Comparison of ENCODE assay signal across 16 cellular contexts in genomic region chr17:43465049-43465448, GRCh38. TPM values are rescaled to one million over a fixed set of nuclear protein-coding genes. Genes with fewer than 3 reads are reported as not detected.
DNase-seq lines count a peak whose midpoint lies in the region; ATAC-seq, FAIRE-seq and TF ChIP-seq lines count a peak whose summit lies in the region.
"Had no signal": no experiment of that assay in that cellular context is flagged by ENCODE, and none has a peak within 500 bp of the region (broad histone marks: within the 10 kb centered on the region; RNA-seq: fewer than 3 reads in every experiment).

No MANE protein-coding gene starts in this region.

- H3K4me1 ChIP-seq in mesendoderm (ENCODE audit: control insufficient read depth, low read depth, low read length) (peaks cover 4% of the 10 kb centered on the region), suprapubic skin (peaks cover 42% of the 10 kb centered on the region)

- no peak overlapping the region for H2BK15ac ChIP-seq in mesendoderm (replicated peaks; ENCODE audit: low read depth)

- H3K9ac ChIP-seq in mesendoderm (ENCODE audit: low read length): no peak overlapping the region
- H3K9ac ChIP-seq: BLaER1 treated with 17β-estradiol and CSF1 and Interleukin-3, amounts not matched to agents 10 nM and 100 nM had no signal

- no peaks in the 10 kb centered on the region for H3K79me1 ChIP-seq in mesendoderm (ENCODE audit: low read length)

- no peak for TF ChIP-seq POLR2A in suprapubic skin (IDR thresholded peaks at IDR 0.05)

- no peak overlapping the region for H3K4ac ChIP-seq in mesendoderm (ENCODE audit: low read depth, low read length)

- no peaks in the 10 kb centered on the region for H3K36me3 ChIP-seq in mesendoderm (ENCODE audit: control insufficient read depth, insufficient read depth, low read length)
- H3K36me3 ChIP-seq in suprapubic skin: no peaks in the 10 kb centered on the region
- H3K36me3 ChIP-seq: BLaER1 treated with 17β-estradiol and CSF1 and Interleukin-3, amounts not matched to agents 10 nM and 100 nM had no signal

- no peak overlapping the region for H3K4me2 ChIP-seq in mesendoderm (ENCODE audit: low read length)
- H3K4me2 ChIP-seq: GM23338 had no signal

- H3K27ac ChIP-seq in RWPE1 (peak overlapping the region; percentile 97), epithelial cell of prostate (peak overlapping the region; percentile 4), mesendoderm (ENCODE audit: low read depth, low read length) (no peak overlapping the region), suprapubic skin (no peak overlapping the region)
- H3K27ac ChIP-seq: BLaER1 treated with 17β-estradiol and CSF1 and Interleukin-3, amounts not matched to agents 10 nM and 100 nM had no signal

- CTCF ChIA-PET in RWPE1 (lab: Yijun Ruan, JAX): interaction anchor here (0.7 kb wide), 1 partner anchor 44 kb away, joined by 5 read pairs; no protein-coding TSS in a partner anchor

- no peak for TF ChIP-seq EP300 in suprapubic skin (IDR thresholded peaks at IDR 0.05)

- no peak for ATAC-seq in left cardiac atrium
- ATAC-seq: GM23338 had no signal

- no peak overlapping the region for H2BK5ac ChIP-seq in mesendoderm (ENCODE audit: low read length)

- H3K79me2 ChIP-seq in mesendoderm (ENCODE audit: control insufficient read depth, insufficient read depth, low read length): no peaks in the 10 kb centered on the region

- H3K9me3 ChIP-seq in suprapubic skin: no peaks in the 10 kb centered on the region
- H3K9me3 ChIP-seq: BLaER1 treated with 17β-estradiol and CSF1 and Interleukin-3, amounts not matched to agents 10 nM and 100 nM had no signal

- no peak overlapping the region for H3K18ac ChIP-seq in mesendoderm (ENCODE audit: low read length)

- TF ChIP-seq CTCF in D721Med (IDR thresholded peaks at IDR 0.05; ENCODE audit: insufficient read depth, missing control alignments): no peak
- TF ChIP-seq CTCF in RWPE1 (conservative IDR thresholded peaks at IDR 0.05; ENCODE audit: low read depth): no peak
- no peak for TF ChIP-seq CTCF in suprapubic skin (IDR thresholded peaks at IDR 0.05)

- WGBS in mesendoderm (ENCODE audit: extremely low coverage, insufficient coverage, low lambda C conversion rate): no CpG with 5 or more reads among the region's 9 CpGs
- WGBS in suprapubic skin: 84% methylated on average over 9 of the region's 9 CpGs

- H4K5ac ChIP-seq in mesendoderm (ENCODE audit: low read length): no peak overlapping the region

- no peak overlapping the region for H3K56ac ChIP-seq in mesendoderm (ENCODE audit: low read length)

- intact Hi-C loops in left cardiac atrium (cut with DNase I): no loop called here

- POLR2A ChIA-PET in RWPE1 (lab: Yijun Ruan, JAX; ENCODE audit: low non-redundant PET): no interaction called here

- no peak overlapping the region for H4K8ac ChIP-seq in mesendoderm (ENCODE audit: low read depth, low read length)

- no peak overlapping the region for H2AK5ac ChIP-seq in mesendoderm (ENCODE audit: low read length)

- FAIRE-seq in D721Med (lab: Jason Lieb, UNC): no peak
- FAIRE-seq: GM12892 had no signal

- no peak overlapping the region for H2BK120ac ChIP-seq in mesendoderm (ENCODE audit: low read depth, low read length)

- H3K4me3 ChIP-seq in mesendoderm (ENCODE audit: low read length) (no peak overlapping the region), suprapubic skin (no peak overlapping the region)
- H3K4me3 ChIP-seq: BLaER1 treated with 17β-estradiol and CSF1 and Interleukin-3, amounts not matched to agents 10 nM and 100 nM; GM23338 had no signal

- H3K27me3 ChIP-seq in mesendoderm (ENCODE audit: insufficient read depth, low read length, poor library complexity) (no peaks in the 10 kb centered on the region), suprapubic skin (no peaks in the 10 kb centered on the region)
- H3K27me3 ChIP-seq: BLaER1 treated with 17β-estradiol and CSF1 and Interleukin-3, amounts not matched to agents 10 nM and 100 nM had no signal

- peak; percentile 52 for DNase-seq in D721Med (ENCODE audit: insufficient read length, low spot score)
- no peak for DNase-seq in RWPE1 (ENCODE audit: low spot score)
- DNase-seq in epithelial cell of prostate (ENCODE audit: low read depth, low spot score): no peak
- peak; percentile 81 for DNase-seq in mesendoderm
- DNase-seq in left cardiac atrium: no peak
- no peak for DNase-seq in suprapubic skin (ENCODE audit: low spot score in 2 of 2)
- DNase-seq in ecto neural progenitor cell (ENCODE audit: low spot score): no peak
- DNase-seq: ACHN; CD4-positive, CD25-positive, alpha-beta regulatory T cell; DMS153; DND-41; GDM1; H7 had no signal

- no peak overlapping the region for H3K23ac ChIP-seq in mesendoderm (ENCODE audit: low read length)

RNA-seq across cellular contexts. Expression of gene DHX8, which starts 18.7 kb away (rescaled TPM):
- polyA plus RNA-seq in mesendoderm (2013, experiment 1 of 2): 39.5 TPM
- 40.3 TPM for polyA plus RNA-seq in mesendoderm (2013, experiment 2 of 2)
- total RNA-seq in left cardiac atrium: 10 to 100 TPM; 27.1 to 35.2 TPM
- 10 to 100 TPM; 31.4 to 57.1 (median 46.1) TPM for total RNA-seq in suprapubic skin

Comparison
In these comparisons a context has a peak if more than half of its experiments do, and no peak if none do; other contexts are left out.
1. DNase-seq: peak in D721Med (single experiment) and mesendoderm (single experiment); none in RWPE1 (single experiment), epithelial cell of prostate (single experiment), left cardiac atrium (single experiment), suprapubic skin (0 of 2) and ecto neural progenitor cell (single experiment).
2. H3K27ac ChIP-seq: peak in RWPE1 (single experiment) and epithelial cell of prostate (single experiment); none in mesendoderm (single experiment) and suprapubic skin (single experiment).